Comparison of ENCODE assay signal across 1 cellular context in genomic region chr1:31822766-31823165, GRCh38.
TF ChIP-seq lines count a peak whose summit lies in the region.

No MANE protein-coding gene starts in this region.

TF ChIP-seq in HepG2, 621 proteins besides CTCF, POLR2A, EP300 and RAD21:
- TF ChIP-seq ZBTB10 (CRISPR knock-in tag; IDR thresholded peaks at IDR 0.05; ENCODE audit: borderline replicate concordance): no peak
- TF ChIP-seq CEBPB (IDR thresholded peaks at IDR 0.05; ENCODE audit: borderline replicate concordance, low read depth, low read length): peak; percentile 75
- TF ChIP-seq ZBTB34 (CRISPR knock-in tag; IDR thresholded peaks at IDR 0.05): no peak
